In genomic region chr6:148890091-148890490, GRCh38 we compare ENCODE assay signal across 29 cellular contexts.
DNase-seq lines count a peak whose midpoint lies in the region; ATAC-seq and TF ChIP-seq lines count a peak whose summit lies in the region.
"Had no signal": no experiment of that assay in that cellular context is flagged by ENCODE, and none has a peak within 500 bp of the region (broad histone marks: within the 10 kb centered on the region; RNA-seq: fewer than 3 reads in every experiment).

No MANE protein-coding gene starts in this region.

- H3K4me1 ChIP-seq in right cardiac atrium (ENCODE audit: control insufficient read depth, insufficient read depth, low read length) (peaks cover 2% of the 10 kb centered on the region), stomach (peaks cover 0 to 53% (median 29%) of the 10 kb centered on the region in 4 donors)

- peaks cover 44% of the 10 kb centered on the region for H3K36me3 Mint-ChIP-seq in stimulated activated memory B cell treated with anti-CD40 and anti-IgM and Interleukin-4, amounts not matched to agents 10 μg/mL and 1 μg/mL and 100 μg/mL, for 72 hours

- H3K27me3 Mint-ChIP-seq in stimulated activated memory B cell treated with anti-CD40 and anti-IgM and Interleukin-4, amounts not matched to agents 10 μg/mL and 1 μg/mL and 100 μg/mL, for 72 hours, result no peaks in the 10 kb centered on the region
- H3K27me3 Mint-ChIP-seq: activated CD4-positive, alpha-beta T cell treated with anti-CD3 and anti-CD28 coated beads, Interleukin-2, amount 10 ng/mL, durations not matched to agents 7 days and 5 days; activated CD8-positive, alpha-beta memory T cell treated with anti-CD3 and anti-CD28 coated beads, Interleukin-2, amount 10 ng/mL, durations not matched to agents 7 days and 5 days had no signal

- WGBS in right cardiac atrium, result 45% methylated on average over 3 of the region's 3 CpGs
- 69 to 89% (median 81%) methylated on average over 3 of the region's 3 CpGs for WGBS in stomach, 5 donors

- H3K4me1 Mint-ChIP-seq in stimulated activated memory B cell treated with anti-CD40 and anti-IgM and Interleukin-4, amounts not matched to agents 10 μg/mL and 1 μg/mL and 100 μg/mL, for 72 hours, result peaks cover 8% of the 10 kb centered on the region
- H3K4me1 Mint-ChIP-seq: activated CD4-positive, alpha-beta T cell treated with anti-CD3 and anti-CD28 coated beads, Interleukin-2, amount 10 ng/mL, durations not matched to agents 7 days and 5 days; activated CD8-positive, alpha-beta memory T cell treated with anti-CD3 and anti-CD28 coated beads, Interleukin-2, amount 10 ng/mL, durations not matched to agents 7 days and 5 days; activated naive CD4-positive, alpha-beta T cell treated with anti-CD3 and anti-CD28 coated beads, Interleukin-2, amount 10 ng/mL, durations not matched to agents 7 days and 5 days had no signal

- TF ChIP-seq CTCF in choroid plexus epithelial cell (conservative IDR thresholded peaks at IDR 0.05; ENCODE audit: low read depth, low read length) (no peak), stomach (IDR thresholded peaks at IDR 0.05) (no peak), GM20000 (IDR thresholded peaks at IDR 0.05; ENCODE audit: extremely low read depth, missing control alignments) (no peak)

- H3K9me3 Mint-ChIP-seq in stimulated activated memory B cell treated with anti-CD40 and anti-IgM and Interleukin-4, amounts not matched to agents 10 μg/mL and 1 μg/mL and 100 μg/mL, for 72 hours, result no peaks in the 10 kb centered on the region
- H3K9me3 Mint-ChIP-seq: activated CD4-positive, alpha-beta T cell treated with anti-CD3 and anti-CD28 coated beads, Interleukin-2, amount 10 ng/mL, durations not matched to agents 7 days and 5 days; activated naive CD4-positive, alpha-beta T cell treated with anti-CD3 and anti-CD28 coated beads, Interleukin-2, amount 10 ng/mL, durations not matched to agents 7 days and 5 days; activated T-cell treated with anti-CD3 and anti-CD28 coated beads, Interleukin-2, amount 50 U/mL, for 72 hours; neural crest cell; WTC11 had no signal

- ATAC-seq in right cardiac atrium, result peak; percentile 45 to 50
- no peak for ATAC-seq in stimulated activated memory B cell treated with anti-CD40 and anti-IgM and Interleukin-4, amounts not matched to agents 10 μg/mL and 1 μg/mL and 100 μg/mL, for 72 hours
- no peak for ATAC-seq in GM21717 (IDR thresholded peaks at IDR 0.05; ENCODE audit: unreplicated experiment)
- ATAC-seq: activated T-cell treated with anti-CD3 and anti-CD28 coated beads, Interleukin-2, amount 50 U/mL, for 72 hours; Panc1; stimulated activated naive CD8-positive, alpha-beta T cell treated with anti-CD3 and anti-CD28 coated beads, Interleukin-15, Interleukin-2, amounts not matched to agents 100 U/mL and 50 U/mL, for 24 hours; WTC11 had no signal

- no peaks in the 10 kb centered on the region for H3K27me3 ChIP-seq in right cardiac atrium (ENCODE audit: control insufficient read depth, insufficient read depth)
- H3K27me3 ChIP-seq in stomach, result no peaks in the 10 kb centered on the region
- H3K27me3 ChIP-seq: BLaER1 treated with 17β-estradiol and CSF1 and Interleukin-3, amounts not matched to agents 10 nM and 100 nM; sigmoid colon; transverse colon had no signal

- no peak for TF ChIP-seq POLR2A in stomach (IDR thresholded peaks at IDR 0.05)

- intact Hi-C loops in right cardiac atrium (cut with DNase I), result no loop called here
- intact Hi-C loops in stomach (cut with DNase I; ENCODE audit: low total_unique reads), result no loop called here

- H3K4me3 ChIP-seq in choroid plexus epithelial cell (ENCODE audit: low read depth, low read length), result no peak overlapping the region
- H3K4me3 ChIP-seq in right cardiac atrium (ENCODE audit: low read length), result no peak overlapping the region
- no peak overlapping the region for H3K4me3 ChIP-seq in stomach
- H3K4me3 ChIP-seq: BLaER1 treated with 17β-estradiol and CSF1 and Interleukin-3, amounts not matched to agents 10 nM and 100 nM; HAP-1; sigmoid colon; transverse colon had no signal

- TF ChIP-seq EP300 in stomach (IDR thresholded peaks at IDR 0.05), result no peak

- H3K27ac Mint-ChIP-seq in stimulated activated memory B cell treated with anti-CD40 and anti-IgM and Interleukin-4, amounts not matched to agents 10 μg/mL and 1 μg/mL and 100 μg/mL, for 72 hours, result peak overlapping the region; percentile 46
- H3K27ac Mint-ChIP-seq: activated CD4-positive, alpha-beta T cell treated with anti-CD3 and anti-CD28 coated beads, Interleukin-2, amount 10 ng/mL, durations not matched to agents 7 days and 5 days; activated CD8-positive, alpha-beta memory T cell treated with anti-CD3 and anti-CD28 coated beads, Interleukin-2, amount 10 ng/mL, durations not matched to agents 7 days and 5 days; activated naive CD4-positive, alpha-beta T cell treated with anti-CD3 and anti-CD28 coated beads, Interleukin-2, amount 10 ng/mL, durations not matched to agents 7 days and 5 days; activated T-cell treated with anti-CD3 and anti-CD28 coated beads, Interleukin-2, amount 50 U/mL, for 72 hours had no signal

- H3K4me3 Mint-ChIP-seq in stimulated activated memory B cell treated with anti-CD40 and anti-IgM and Interleukin-4, amounts not matched to agents 10 μg/mL and 1 μg/mL and 100 μg/mL, for 72 hours, result no peak overlapping the region
- H3K4me3 Mint-ChIP-seq: activated CD4-positive, alpha-beta T cell treated with anti-CD3 and anti-CD28 coated beads, Interleukin-2, amount 10 ng/mL, durations not matched to agents 7 days and 5 days; activated CD8-positive, alpha-beta memory T cell treated with anti-CD3 and anti-CD28 coated beads, Interleukin-2, amount 10 ng/mL, durations not matched to agents 7 days and 5 days; activated naive CD4-positive, alpha-beta T cell treated with anti-CD3 and anti-CD28 coated beads, Interleukin-2, amount 10 ng/mL, durations not matched to agents 7 days and 5 days; activated T-cell treated with anti-CD3 and anti-CD28 coated beads, Interleukin-2, amount 50 U/mL, for 72 hours; neural crest cell; WTC11 had no signal

- H3K27ac ChIP-seq in right cardiac atrium (ENCODE audit: low read length) (peak overlapping the region; percentile 46), stomach (no peak overlapping the region)
- H3K27ac ChIP-seq: BLaER1 treated with 17β-estradiol and CSF1 and Interleukin-3, amounts not matched to agents 10 nM and 100 nM; transverse colon had no signal

- H3K9me3 ChIP-seq in right cardiac atrium (ENCODE audit: control insufficient read depth, low read length), result no peaks in the 10 kb centered on the region
- no peaks in the 10 kb centered on the region for H3K9me3 ChIP-seq in stomach
- H3K9me3 ChIP-seq: HAP-1, sigmoid colon, transverse colon had no signal

- H3K36me3 ChIP-seq in stomach, result no peaks in the 10 kb centered on the region
- H3K36me3 ChIP-seq: HAP-1, sigmoid colon, transverse colon had no signal

- DNase-seq in GM03348 (ENCODE audit: low spot score) (peak; percentile 50), choroid plexus epithelial cell (ENCODE audit: low read depth) (peak; percentile 22), right cardiac atrium (peak in 1 of 3 donors; percentile 63), stomach (no peak), GM20000 (ENCODE audit: low spot score) (no peak), NCI-H2081 treated with DMSO at 0.1 percent for 48 hours (lab: John Stamatoyannopoulos, UW) (no peak)
- DNase-seq: ACHN; activated CD4-positive, alpha-beta T cell treated with anti-CD3 and anti-CD28 coated beads, Interleukin-2, amount 10 ng/mL, durations not matched to agents 7 days and 5 days; activated CD8-positive, alpha-beta memory T cell treated with anti-CD3 and anti-CD28 coated beads, Interleukin-2, amount 10 ng/mL, durations not matched to agents 7 days and 5 days; activated naive CD4-positive, alpha-beta T cell treated with anti-CD3 and anti-CD28 coated beads, Interleukin-2, amount 10 ng/mL, durations not matched to agents 7 days and 5 days; activated T-cell treated with anti-CD3 and anti-CD28 coated beads, Interleukin-2, amount 50 U/mL, for 72 hours; amygdala; dermis blood vessel endothelial cell; kidney; NCI-H1092 treated with DMSO at 0.1 percent for 48 hours; NCI-H187; NCI-H526 treated with DMSO at 0.1 percent for 48 hours; SIG-M5; sigmoid colon; stimulated activated CD4-positive, alpha-beta T cell treated with anti-CD3 and anti-CD28 coated beads, Interleukin-15, amount 100 ng/mL, for 24 hours; stimulated activated naive CD8-positive, alpha-beta T cell treated with anti-CD3 and anti-CD28 coated beads, Interleukin-15, Interleukin-2, amounts not matched to agents 100 U/mL and 50 U/mL, for 24 hours; transverse colon had no signal

Comparison
In these comparisons a context has a peak if more than half of its experiments do, and no peak if none do; other contexts are left out.
1. DNase-seq: peak in GM03348 (single experiment) and choroid plexus epithelial cell (single experiment); none in stomach (single experiment), GM20000 (single experiment) and NCI-H2081 treated with DMSO at 0.1 percent for 48 hours (single experiment).
2. ATAC-seq: peak in right cardiac atrium (2 of 2); none in stimulated activated memory B cell treated with anti-CD40 and anti-IgM and Interleukin-4, amounts not matched to agents 10 μg/mL and 1 μg/mL and 100 μg/mL, for 72 hours (single experiment) and GM21717 (single experiment).